Comparison of ENCODE assay signal across 23 cellular contexts in the genomic region with DNA sequence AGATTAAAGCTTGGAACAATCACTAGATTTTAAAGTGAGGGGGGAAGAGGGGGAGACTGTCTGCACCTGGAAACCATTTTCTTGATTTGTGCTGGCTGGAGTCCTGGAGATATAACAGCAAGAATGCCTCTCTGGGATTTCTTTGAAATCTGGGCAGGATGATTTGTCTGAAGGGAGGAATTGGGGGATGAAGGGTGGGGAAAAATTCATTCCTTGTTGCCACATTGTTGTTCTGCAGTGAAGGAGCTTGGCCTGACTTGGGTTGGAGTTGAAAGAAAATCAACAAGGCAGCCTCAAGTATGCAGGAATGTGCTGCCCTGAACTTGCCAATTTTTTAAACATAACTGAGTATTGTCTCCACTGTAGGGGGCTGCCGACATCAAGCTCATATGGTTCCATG.
DNase-seq lines count a peak whose midpoint lies in the region; TF ChIP-seq lines count a peak whose summit lies in the region.
"Had no signal": no experiment of that assay in that cellular context is flagged by ENCODE, and none has a peak within 500 bp of the region (broad histone marks: within the 10 kb centered on the region; RNA-seq: fewer than 3 reads in every experiment).

No MANE protein-coding gene starts in this region.

- H3K4me3 ChIP-seq in AG04449 (ENCODE audit: low read depth, low read length) (no peak overlapping the region), endodermal cell (ENCODE audit: low read length) (no peak overlapping the region), thyroid gland (replicated peaks in 1 of 3) (no peak overlapping the region)
- H3K4me3 ChIP-seq: left ventricle myocardium inferior, ovary, Peyer's patch, right lobe of liver, upper lobe of right lung had no signal

- no peak for TF ChIP-seq POLR2A in thyroid gland (IDR thresholded peaks at IDR 0.05)

- WGBS in endodermal cell (ENCODE audit: insufficient coverage in 1 of 2, insufficient read length in 1 of 2), 2 experiments, result 86% methylated on average over 1 of the region's 1 CpG; no CpG with 5 or more reads in 1 of the 2 experiments
- WGBS in thyroid gland, 2 donors, result 57 to 65% methylated on average over 1 of the region's 1 CpG

- CTCF ChIA-PET in AG04449 (lab: Yijun Ruan, JAX), result interaction anchor here (1.5 to 1.9 kb wide), 2 partner anchors 9 to 457 kb away, joined by 4 to 8 read pairs; no protein-coding TSS in a partner anchor

- intact Hi-C loops in thyroid gland (cut with DNase I), result no loop called here

- H3K36me3 Mint-ChIP-seq in endodermal cell (ENCODE audit: low read depth) (no peaks in the 10 kb centered on the region), mesothelial cell of epicardium (no peaks in the 10 kb centered on the region)
- H3K36me3 Mint-ChIP-seq: activated CD4-positive, alpha-beta memory T cell treated with anti-CD3 and anti-CD28 coated beads for 36 hours; activated naive CD4-positive, alpha-beta T cell treated with anti-CD3 and anti-CD28 coated beads, Interleukin-2, amount 10 ng/mL, durations not matched to agents 7 days and 5 days had no signal

- H3K9me3 Mint-ChIP-seq in endodermal cell (no peaks in the 10 kb centered on the region), mesothelial cell of epicardium (peaks cover 11% of the 10 kb centered on the region)
- H3K9me3 Mint-ChIP-seq: activated CD4-positive, alpha-beta memory T cell treated with anti-CD3 and anti-CD28 coated beads for 36 hours; activated naive CD4-positive, alpha-beta T cell treated with anti-CD3 and anti-CD28 coated beads, Interleukin-2, amount 10 ng/mL, durations not matched to agents 7 days and 5 days; stimulated activated naive CD8-positive, alpha-beta T cell treated with anti-CD3 and anti-CD28 coated beads, Interleukin-15, Interleukin-2, amounts not matched to agents 100 ng/mL and 50 ng/mL, for 24 hours; T-helper 2 cell treated with Interferon-gamma antibody and Interleukin-4, amounts not matched to agents 5 μg/mL and 100 μg/mL, for 36 hours had no signal

- no peak for TF ChIP-seq CTCF in AG04449 (IDR thresholded peaks at IDR 0.05; ENCODE audit: insufficient read depth, low read length, missing control alignments)
- TF ChIP-seq CTCF in endodermal cell (conservative IDR thresholded peaks at IDR 0.05), result no peak
- no peak for TF ChIP-seq CTCF in mesothelial cell of epicardium (IDR thresholded peaks at IDR 0.05; ENCODE audit: unreplicated experiment)
- no peak for TF ChIP-seq CTCF in thyroid gland (IDR thresholded peaks at IDR 0.05)

- H3K4me1 Mint-ChIP-seq in endodermal cell (peaks cover 18% of the 10 kb centered on the region), mesothelial cell of epicardium (peaks cover 17% of the 10 kb centered on the region)
- H3K4me1 Mint-ChIP-seq: activated naive CD4-positive, alpha-beta T cell treated with anti-CD3 and anti-CD28 coated beads, Interleukin-2, amount 10 ng/mL, durations not matched to agents 7 days and 5 days had no signal

- DNase-seq in AG04449 (ENCODE audit: low read depth, low spot score) (peak; percentile 59), NCI-H226 (peak; percentile 37), endodermal cell (no peak), mesothelial cell of epicardium (ENCODE audit: low spot score in 2 of 2, unreplicated experiment in 2 of 2) (no peak), NCI-H1436 treated with DMSO at 0.1 percent for 48 hours (lab: John Stamatoyannopoulos, UW) (no peak), HUDEP-2 (lab: John Stamatoyannopoulos, UW; ENCODE audit: unreplicated experiment in 76 of 76) (no peak), thyroid gland (no peak), DMS53 treated with DMSO at 0.1 percent for 48 hours (lab: John Stamatoyannopoulos, UW; ENCODE audit: unreplicated experiment) (no peak)
- DNase-seq: 8988T; activated CD4-positive, alpha-beta memory T cell treated with anti-CD3 and anti-CD28 coated beads for 36 hours; activated naive CD4-positive, alpha-beta T cell treated with anti-CD3 and anti-CD28 coated beads, Interleukin-2, amount 10 ng/mL, durations not matched to agents 7 days and 5 days; activated T-cell treated with anti-CD3 and anti-CD28 coated beads for 4 hours; C1 segment of cervical spinal cord; left ventricle myocardium inferior; NCI-H1694 treated with DMSO at 0.1 percent for 48 hours; ovary; Peyer's patch; right lobe of liver; upper lobe of right lung had no signal

- H3K9me3 ChIP-seq in endodermal cell (ENCODE audit: control insufficient read depth, low read length) (no peaks in the 10 kb centered on the region), thyroid gland (no peaks in the 10 kb centered on the region)
- H3K9me3 ChIP-seq: ovary, Peyer's patch, right lobe of liver, upper lobe of right lung had no signal

- no peaks in the 10 kb centered on the region for H3K27me3 ChIP-seq in endodermal cell (ENCODE audit: control insufficient read depth, insufficient read depth, low read length, poor library complexity, severe bottlenecking)
- no peaks in the 10 kb centered on the region for H3K27me3 ChIP-seq in thyroid gland
- H3K27me3 ChIP-seq: ovary, Peyer's patch, right lobe of liver, upper lobe of right lung had no signal

- H3K27ac ChIP-seq in endodermal cell (ENCODE audit: low read depth, low read length), result no peak overlapping the region
- H3K27ac ChIP-seq in thyroid gland, result no peak overlapping the region
- H3K27ac ChIP-seq: epithelial cell of prostate, left ventricle myocardium inferior, ovary, Peyer's patch, right lobe of liver, upper lobe of right lung had no signal

- H3K4me3 Mint-ChIP-seq in endodermal cell (no peak overlapping the region), mesothelial cell of epicardium (no peak overlapping the region)
- H3K4me3 Mint-ChIP-seq: activated CD4-positive, alpha-beta memory T cell treated with anti-CD3 and anti-CD28 coated beads for 36 hours; activated naive CD4-positive, alpha-beta T cell treated with anti-CD3 and anti-CD28 coated beads, Interleukin-2, amount 10 ng/mL, durations not matched to agents 7 days and 5 days; stimulated activated naive CD8-positive, alpha-beta T cell treated with anti-CD3 and anti-CD28 coated beads, Interleukin-15, Interleukin-2, amounts not matched to agents 100 ng/mL and 50 ng/mL, for 24 hours; T-helper 2 cell treated with Interferon-gamma antibody and Interleukin-4, amounts not matched to agents 5 μg/mL and 100 μg/mL, for 36 hours; WTC11 had no signal

- H3K4me1 ChIP-seq in endodermal cell (ENCODE audit: control insufficient read depth, insufficient read depth, low read length) (peaks cover 4% of the 10 kb centered on the region), thyroid gland (no peaks in the 10 kb centered on the region)
- H3K4me1 ChIP-seq: left ventricle myocardium inferior, Peyer's patch, right lobe of liver, upper lobe of right lung had no signal

- H3K27ac Mint-ChIP-seq in endodermal cell, result peak overlapping the region; percentile 73
- H3K27ac Mint-ChIP-seq in mesothelial cell of epicardium, result peak overlapping the region; percentile 62
- H3K27ac Mint-ChIP-seq: activated CD4-positive, alpha-beta memory T cell treated with anti-CD3 and anti-CD28 coated beads for 36 hours; activated naive CD4-positive, alpha-beta T cell treated with anti-CD3 and anti-CD28 coated beads, Interleukin-2, amount 10 ng/mL, durations not matched to agents 7 days and 5 days; stimulated activated naive CD8-positive, alpha-beta T cell treated with anti-CD3 and anti-CD28 coated beads, Interleukin-15, Interleukin-2, amounts not matched to agents 100 ng/mL and 50 ng/mL, for 24 hours; T-helper 2 cell treated with Interferon-gamma antibody and Interleukin-4, amounts not matched to agents 5 μg/mL and 100 μg/mL, for 36 hours; WTC11 had no signal

- H3K27me3 Mint-ChIP-seq in endodermal cell (ENCODE audit: insufficient read depth), result no peaks in the 10 kb centered on the region
- peaks cover 3% of the 10 kb centered on the region for H3K27me3 Mint-ChIP-seq in mesothelial cell of epicardium (ENCODE audit: low read depth)
- H3K27me3 Mint-ChIP-seq: activated CD4-positive, alpha-beta memory T cell treated with anti-CD3 and anti-CD28 coated beads for 36 hours; stimulated activated naive CD8-positive, alpha-beta T cell treated with anti-CD3 and anti-CD28 coated beads, Interleukin-15, Interleukin-2, amounts not matched to agents 100 ng/mL and 50 ng/mL, for 24 hours had no signal

- POLR2A ChIA-PET in AG04449 (lab: Yijun Ruan, JAX), result interaction anchor here (0.6 kb wide), 1 partner anchor 472 kb away, joined by 3 read pairs; no protein-coding TSS in a partner anchor

- H3K9ac ChIP-seq in endodermal cell (ENCODE audit: extremely low read depth, low read length, poor library complexity, severe bottlenecking), result no peak overlapping the region

- no peaks in the 10 kb centered on the region for H3K36me3 ChIP-seq in endodermal cell (ENCODE audit: control insufficient read depth, insufficient read depth, low read length)
- no peaks in the 10 kb centered on the region for H3K36me3 ChIP-seq in thyroid gland
- H3K36me3 ChIP-seq: left ventricle myocardium inferior, ovary, Peyer's patch, right lobe of liver, upper lobe of right lung had no signal

Comparison
In these comparisons a context has a peak if more than half of its experiments do, and no peak if none do; other contexts are left out.
1. DNase-seq: peak in AG04449 (single experiment) and NCI-H226 (single experiment); none in endodermal cell (single experiment), mesothelial cell of epicardium (0 of 2), NCI-H1436 treated with DMSO at 0.1 percent for 48 hours (single experiment), HUDEP-2 (0 of 76), thyroid gland (0 of 2) and DMS53 treated with DMSO at 0.1 percent for 48 hours (single experiment).